ENCODE assay signal across 2 cellular contexts in the genomic region with DNA sequence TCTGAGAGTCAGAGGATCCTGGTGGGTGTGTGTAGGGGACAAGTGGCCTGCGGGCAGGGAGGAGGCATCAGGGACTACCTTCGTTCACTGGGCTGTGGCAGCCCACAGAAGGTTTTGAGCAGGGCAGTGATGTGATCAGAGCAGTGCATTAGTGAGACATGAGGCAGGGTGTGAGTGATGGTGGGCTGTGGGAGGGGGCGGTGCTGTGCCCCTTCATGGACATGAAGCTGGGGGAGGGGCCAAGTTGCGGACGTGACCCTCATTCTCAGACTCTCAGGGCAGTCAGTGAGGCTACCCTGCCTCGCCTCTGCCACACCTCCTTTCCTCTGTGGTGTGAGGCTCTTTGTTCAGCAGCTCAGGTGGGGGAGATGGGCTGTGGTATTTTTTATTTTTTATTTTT.
TF ChIP-seq lines count a peak whose summit lies in the region.

No MANE protein-coding gene starts in this region.

TF ChIP-seq in HEK293, 187 proteins besides CTCF, POLR2A, EP300 and RAD21:
- TF ChIP-seq ZNF169 (tag by site-specific recombination; IDR thresholded peaks at IDR 0.05) (no peak), ZNF548 (tag by site-specific recombination; IDR thresholded peaks at IDR 0.05) (no peak), SCRT1 (tag by site-specific recombination; IDR thresholded peaks at IDR 0.05; ENCODE audit: borderline replicate concordance) (no peak), ZFHX2 (tag by site-specific recombination; conservative IDR thresholded peaks at IDR 0.05) (peak; percentile 34; the same call in 1 of the 2 replicates), ZNF121 (tag by site-specific recombination; IDR thresholded peaks at IDR 0.05) (no peak), ZNF391 (tag by site-specific recombination; IDR thresholded peaks at IDR 0.05; ENCODE audit: borderline replicate concordance, low read depth) (no peak), ZNF843 (tag by site-specific recombination; IDR thresholded peaks at IDR 0.05) (no peak), ZNF785 (tag by site-specific recombination; IDR thresholded peaks at IDR 0.05) (no peak), GFI1B (tag by site-specific recombination; IDR thresholded peaks at IDR 0.05) (no peak), ZNF792 (tag by site-specific recombination; IDR thresholded peaks at IDR 0.05) (no peak), EGR2 (tag by site-specific recombination; IDR thresholded peaks at IDR 0.05; ENCODE audit: low read depth) (peak; percentile 64), ZNF23 (tag by site-specific recombination; IDR thresholded peaks at IDR 0.05; ENCODE audit: borderline replicate concordance) (no peak)
- TF ChIP-seq, protein P1, sequence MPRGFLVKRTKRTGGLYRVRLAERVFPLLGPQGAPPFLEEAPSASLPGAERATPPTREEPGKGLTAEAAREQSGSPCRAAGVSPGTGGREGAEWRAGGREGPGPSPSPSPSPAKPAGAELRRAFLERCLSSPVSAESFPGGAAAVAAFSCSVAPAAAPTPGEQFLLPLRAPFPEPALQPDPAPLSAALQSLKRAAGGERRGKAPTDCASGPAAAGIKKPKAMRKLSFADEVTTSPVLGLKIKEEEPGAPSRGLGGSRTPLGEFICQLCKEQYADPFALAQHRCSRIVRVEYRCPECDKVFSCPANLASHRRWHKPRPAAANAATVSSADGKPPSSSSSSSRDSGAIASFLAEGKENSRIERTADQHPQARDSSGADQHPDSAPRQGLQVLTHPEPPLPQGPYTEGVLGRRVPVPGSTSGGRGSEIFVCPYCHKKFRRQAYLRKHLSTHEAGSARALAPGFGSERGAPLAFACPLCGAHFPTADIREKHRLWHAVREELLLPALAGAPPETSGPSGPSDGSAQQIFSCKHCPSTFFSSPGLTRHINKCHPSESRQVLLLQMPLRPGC (tag by site-specific recombination; IDR thresholded peaks at IDR 0.05) = no peak
- TF ChIP-seq, protein P2, sequence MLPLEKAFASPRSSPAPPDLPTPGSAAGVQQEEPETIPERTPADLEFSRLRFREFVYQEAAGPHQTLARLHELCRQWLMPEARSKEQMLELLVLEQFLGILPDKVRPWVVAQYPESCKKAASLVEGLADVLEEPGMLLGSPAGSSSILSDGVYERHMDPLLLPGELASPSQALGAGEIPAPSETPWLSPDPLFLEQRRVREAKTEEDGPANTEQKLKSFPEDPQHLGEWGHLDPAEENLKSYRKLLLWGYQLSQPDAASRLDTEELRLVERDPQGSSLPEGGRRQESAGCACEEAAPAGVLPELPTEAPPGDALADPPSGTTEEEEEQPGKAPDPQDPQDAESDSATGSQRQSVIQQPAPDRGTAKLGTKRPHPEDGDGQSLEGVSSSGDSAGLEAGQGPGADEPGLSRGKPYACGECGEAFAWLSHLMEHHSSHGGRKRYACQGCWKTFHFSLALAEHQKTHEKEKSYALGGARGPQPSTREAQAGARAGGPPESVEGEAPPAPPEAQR (tag by site-specific recombination; IDR thresholded peaks at IDR 0.05) = no peak
- TF ChIP-seq, protein P3, sequence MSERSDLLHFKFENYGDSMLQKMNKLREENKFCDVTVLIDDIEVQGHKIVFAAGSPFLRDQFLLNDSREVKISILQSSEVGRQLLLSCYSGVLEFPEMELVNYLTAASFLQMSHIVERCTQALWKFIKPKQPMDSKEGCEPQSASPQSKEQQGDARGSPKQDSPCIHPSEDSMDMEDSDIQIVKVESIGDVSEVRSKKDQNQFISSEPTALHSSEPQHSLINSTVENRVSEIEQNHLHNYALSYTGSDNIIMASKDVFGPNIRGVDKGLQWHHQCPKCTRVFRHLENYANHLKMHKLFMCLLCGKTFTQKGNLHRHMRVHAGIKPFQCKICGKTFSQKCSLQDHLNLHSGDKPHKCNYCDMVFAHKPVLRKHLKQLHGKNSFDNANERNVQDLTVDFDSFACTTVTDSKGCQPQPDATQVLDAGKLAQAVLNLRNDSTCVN (tag by site-specific recombination; optimal IDR thresholded peaks at IDR 0.05) = no peak

TF ChIP-seq in H1, 55 proteins besides CTCF, POLR2A, EP300 and RAD21:
- no peak for TF ChIP-seq SAP30 (IDR thresholded peaks at IDR 0.05; ENCODE audit: insufficient read depth, insufficient replicate concordance, low read length)
- no peak for TF ChIP-seq GTF2F1 (IDR thresholded peaks at IDR 0.05; ENCODE audit: borderline replicate concordance, low read depth, low read length)
- TF ChIP-seq SUZ12 (IDR thresholded peaks at IDR 0.05; ENCODE audit: low read length) = no peak
- TF ChIP-seq KDM4A (IDR thresholded peaks at IDR 0.05; ENCODE audit: low read depth, low read length, severe bottlenecking) = no peak
- no peak for TF ChIP-seq TBP (IDR thresholded peaks at IDR 0.05; ENCODE audit: low read depth, low read length)
- TF ChIP-seq TEAD4 (IDR thresholded peaks at IDR 0.05; ENCODE audit: low read depth, low read length) = no peak
- no peak for TF ChIP-seq CBX5 (IDR thresholded peaks at IDR 0.05; ENCODE audit: low read depth, low read length)
- no peak for TF ChIP-seq RNF2 (IDR thresholded peaks at IDR 0.05; ENCODE audit: borderline replicate concordance, low read depth, low read length, missing control alignments, poor library complexity, severe bottlenecking)
- no peak for TF ChIP-seq BACH1 (IDR thresholded peaks at IDR 0.05; ENCODE audit: low read length)
- TF ChIP-seq JUN (IDR thresholded peaks at IDR 0.05; ENCODE audit: low read depth, low read length) = no peak
- no peak for TF ChIP-seq HDAC2 (IDR thresholded peaks at IDR 0.05; ENCODE audit: borderline replicate concordance in 1 of 2, low read depth in 2 of 2, low read length in 2 of 2)
- no peak for TF ChIP-seq BRCA1 (IDR thresholded peaks at IDR 0.05; ENCODE audit: low read depth, low read length)
- no peak for TF ChIP-seq JUND (IDR thresholded peaks at IDR 0.05; ENCODE audit: low read length)
- no peak for TF ChIP-seq NANOG (IDR thresholded peaks at IDR 0.05; ENCODE audit: insufficient read depth, low read depth, low read length, poor library complexity, severe bottlenecking)
- no peak for TF ChIP-seq YY1 (IDR thresholded peaks at IDR 0.05; ENCODE audit: low read depth, low read length)
- no peak for TF ChIP-seq KDM1A (IDR thresholded peaks at IDR 0.05; ENCODE audit: borderline replicate concordance, low read length)
